In genomic region chr1:9755441-9755995, GRCh38 we compare ENCODE assay signal across 13 cellular contexts.
DNase-seq lines count a peak whose midpoint lies in the region; TF ChIP-seq lines count a peak whose summit lies in the region.
"Had no signal": no experiment of that assay in that cellular context is flagged by ENCODE, and none has a peak within 500 bp of the region (broad histone marks: within the 10 kb centered on the region; RNA-seq: fewer than 3 reads in every experiment).

No MANE protein-coding gene starts in this region.

- peak overlapping the region; percentile 78 for H3K27ac Mint-ChIP-seq in osteocyte (ENCODE audit: unreplicated experiment)
- H3K27ac Mint-ChIP-seq: B cell; T-helper 1 cell treated with Interleukin-12 subunit alpha and Interleukin-12 subunit beta and Interleukin-4 antibody, amounts not matched to agents 30 μg/mL and 1 μg/mL, for 36 hours had no signal

- POLR2A ChIA-PET in RWPE1 (lab: Yijun Ruan, JAX; ENCODE audit: low non-redundant PET): interaction anchor here (0.6 kb wide), 1 partner anchor 8 kb away, joined by 3 read pairs; no protein-coding TSS in a partner anchor

- H3K27me3 Mint-ChIP-seq in osteocyte (ENCODE audit: unreplicated experiment): no peaks in the 10 kb centered on the region
- H3K27me3 Mint-ChIP-seq: B cell had no signal

- peaks cover 68% of the 10 kb centered on the region for H3K36me3 ChIP-seq in WERI-Rb-1

- DNase-seq in ELF-1 (ENCODE audit: low read depth, low spot score) (peak; percentile 78), RWPE1 (ENCODE audit: low spot score) (no peak), epithelial cell of prostate (ENCODE audit: low read depth, low spot score) (no peak), osteocyte (ENCODE audit: extremely low spot score, unreplicated experiment) (no peak), WERI-Rb-1 (no peak), hepatic stellate cell (ENCODE audit: low spot score) (no peak)
- DNase-seq in activated CD4-positive, alpha-beta T cell treated with anti-CD3 and anti-CD28 coated beads, Interleukin-2, amount 50 U/mL, for 48 hours: no peak
- DNase-seq: DND-41, NCI-H187 treated with DMSO at 0.1 percent for 48 hours, NCI-H748 treated with DMSO at 0.1 percent for 48 hours, RPMI8226 had no signal

- no peaks in the 10 kb centered on the region for H3K27me3 ChIP-seq in WERI-Rb-1 (ENCODE audit: insufficient read depth, low read depth, severe bottlenecking)

- H3K4me1 Mint-ChIP-seq in osteocyte (ENCODE audit: unreplicated experiment): peaks cover 24% of the 10 kb centered on the region

- H3K27ac ChIP-seq in RWPE1 (0 out of 2 replicates have a peak overlapping the region, but pooled peaks have one; percentile 33), epithelial cell of prostate (peak overlapping the region; percentile 79), WERI-Rb-1 (no peak overlapping the region)

- H3K36me3 Mint-ChIP-seq in osteocyte (ENCODE audit: unreplicated experiment): peaks cover 14% of the 10 kb centered on the region

- no peaks in the 10 kb centered on the region for H3K9me3 ChIP-seq in WERI-Rb-1 (ENCODE audit: severe bottlenecking)

- H3K4me3 ChIP-seq in WERI-Rb-1 (ENCODE audit: low read depth, low read length): no peak overlapping the region

- TF ChIP-seq CTCF in RWPE1 (conservative IDR thresholded peaks at IDR 0.05; ENCODE audit: low read depth): no peak
- TF ChIP-seq CTCF in osteocyte (IDR thresholded peaks at IDR 0.05): no peak
- no peak for TF ChIP-seq CTCF in WERI-Rb-1 (IDR thresholded peaks at IDR 0.05; ENCODE audit: low read depth, low read length)

- no peaks in the 10 kb centered on the region for H3K9me3 Mint-ChIP-seq in osteocyte (ENCODE audit: unreplicated experiment)
- H3K9me3 Mint-ChIP-seq: T-helper 1 cell treated with Interleukin-12 subunit alpha and Interleukin-12 subunit beta and Interleukin-4 antibody, amounts not matched to agents 30 μg/mL and 1 μg/mL, for 36 hours had no signal

- CTCF ChIA-PET in RWPE1 (lab: Yijun Ruan, JAX): no interaction called here

- peak overlapping the region; percentile 1 for H3K4me3 Mint-ChIP-seq in osteocyte (ENCODE audit: unreplicated experiment)
- H3K4me3 Mint-ChIP-seq: B cell; T-helper 1 cell treated with Interleukin-12 subunit alpha and Interleukin-12 subunit beta and Interleukin-4 antibody, amounts not matched to agents 30 μg/mL and 1 μg/mL, for 36 hours had no signal
